In the genomic region with DNA sequence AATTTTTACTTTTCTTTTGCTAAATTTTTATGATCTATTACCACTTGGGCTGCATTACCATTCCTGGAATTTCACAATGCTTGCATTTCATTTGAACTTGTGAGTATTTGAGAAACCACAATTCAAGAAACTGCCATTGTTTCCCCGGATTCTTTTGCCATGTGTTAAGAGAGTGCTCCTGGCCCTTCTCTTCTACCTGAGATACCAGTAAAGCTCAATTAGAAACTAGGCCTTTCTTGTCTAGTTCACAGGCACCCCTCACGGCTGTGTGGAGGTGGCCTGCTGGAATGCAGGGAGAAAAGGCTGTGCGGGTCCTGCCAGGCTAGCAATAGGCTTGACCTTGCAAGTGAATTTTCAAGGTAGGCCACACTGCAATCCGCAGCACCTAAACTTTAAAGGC, we compare ENCODE assay signal across 10 cellular contexts. TPM values are rescaled to one million over a fixed set of nuclear protein-coding genes. Genes with fewer than 3 reads are reported as not detected.
A peak's percentile ranks its signal among the peaks of the same experiment; 100 is the strongest.
DNase-seq lines count a peak whose midpoint lies in the region; ATAC-seq and TF ChIP-seq lines count a peak whose summit lies in the region.
"Had no signal": no experiment of that assay in that cellular context is flagged by ENCODE, and none has a peak within 500 bp of the region (broad histone marks: within the 10 kb centered on the region; RNA-seq: fewer than 3 reads in every experiment).

No MANE protein-coding gene starts in this region.

- no peak overlapping the region for H3K27ac Mint-ChIP-seq in activated CD8-positive, alpha-beta T cell treated with anti-CD3 and anti-CD28 coated beads, Interleukin-2, amount 10 ng/mL, durations not matched to agents 7 days and 5 days
- H3K27ac Mint-ChIP-seq: activated CD4-positive, alpha-beta T cell treated with anti-CD3 and anti-CD28 coated beads, Interleukin-2, amount 10 ng/mL, durations not matched to agents 24 days and 14 days; activated naive CD8-positive, alpha-beta T cell treated with anti-CD3 and anti-CD28 coated beads, Interleukin-2, amount 50 U/mL, for 24 hours had no signal

- H3K9me3 ChIP-seq in upper lobe of left lung = no peaks in the 10 kb centered on the region

- no peaks in the 10 kb centered on the region for H3K36me3 ChIP-seq in upper lobe of left lung

- no peak for TF ChIP-seq POLR2A in upper lobe of left lung (IDR thresholded peaks at IDR 0.05)

- H3K27me3 ChIP-seq in upper lobe of left lung = no peaks in the 10 kb centered on the region

- H3K4me3 Mint-ChIP-seq in activated CD8-positive, alpha-beta T cell treated with anti-CD3 and anti-CD28 coated beads, Interleukin-2, amount 10 ng/mL, durations not matched to agents 7 days and 5 days = no peak overlapping the region
- H3K4me3 Mint-ChIP-seq: activated CD4-positive, alpha-beta T cell treated with anti-CD3 and anti-CD28 coated beads, Interleukin-2, amount 10 ng/mL, durations not matched to agents 24 days and 14 days; activated naive CD8-positive, alpha-beta T cell treated with anti-CD3 and anti-CD28 coated beads, Interleukin-2, amount 50 U/mL, for 24 hours had no signal

- DNase-seq in NCI-H226 (peak; percentile 12), dedifferentiated amniotic fluid mesenchymal stem cell (ENCODE audit: extremely low spot score) (peak; percentile 55), kidney glomerular epithelial cell (lab: John Stamatoyannopoulos, UW) (peak; percentile 37), upper lobe of left lung (no peak), NCI-H1694 treated with DMSO at 0.1 percent for 48 hours (lab: John Stamatoyannopoulos, UW) (no peak)
- no peak for DNase-seq in activated CD8-positive, alpha-beta T cell treated with anti-CD3 and anti-CD28 coated beads, Interleukin-2, amount 10 ng/mL, durations not matched to agents 7 days and 5 days
- DNase-seq: activated CD4-positive, alpha-beta T cell treated with anti-CD3 and anti-CD28 coated beads, Interleukin-2, amount 10 ng/mL, durations not matched to agents 24 days and 14 days; activated naive CD8-positive, alpha-beta T cell treated with anti-CD3 and anti-CD28 coated beads, Interleukin-2, amount 50 U/mL, for 24 hours had no signal

- no peak for TF ChIP-seq CTCF in upper lobe of left lung (IDR thresholded peaks at IDR 0.05)

- H3K27me3 Mint-ChIP-seq in activated CD8-positive, alpha-beta T cell treated with anti-CD3 and anti-CD28 coated beads, Interleukin-2, amount 10 ng/mL, durations not matched to agents 7 days and 5 days (ENCODE audit: low read depth) = no peaks in the 10 kb centered on the region
- H3K27me3 Mint-ChIP-seq: activated naive CD8-positive, alpha-beta T cell treated with anti-CD3 and anti-CD28 coated beads, Interleukin-2, amount 50 U/mL, for 24 hours had no signal

- TF ChIP-seq EP300 in upper lobe of left lung (IDR thresholded peaks at IDR 0.05) = no peak

- ATAC-seq in upper lobe of left lung (ENCODE audit: low FRiP score in 2 of 2) = no peak
- ATAC-seq in GM18498 (IDR thresholded peaks at IDR 0.05; ENCODE audit: unreplicated experiment) = no peak
- no peak for ATAC-seq in activated CD8-positive, alpha-beta T cell treated with anti-CD3 and anti-CD28 coated beads, Interleukin-2, amount 10 ng/mL, durations not matched to agents 7 days and 5 days
- ATAC-seq: activated naive CD8-positive, alpha-beta T cell treated with anti-CD3 and anti-CD28 coated beads, Interleukin-2, amount 50 U/mL, for 24 hours had no signal

- no peaks in the 10 kb centered on the region for H3K36me3 Mint-ChIP-seq in activated CD8-positive, alpha-beta T cell treated with anti-CD3 and anti-CD28 coated beads, Interleukin-2, amount 10 ng/mL, durations not matched to agents 7 days and 5 days (ENCODE audit: low read depth)

- 64 to 73% methylated on average over 4 of the region's 4 CpGs for WGBS in upper lobe of left lung, 2 donors

- H3K4me1 ChIP-seq in upper lobe of left lung = peaks cover 20 to 50% (median 34%) of the 10 kb centered on the region in 4 donors
- H3K4me1 ChIP-seq: parathyroid adenoma had no signal

- POLR2A ChIA-PET in activated CD8-positive, alpha-beta T cell treated with anti-CD3 and anti-CD28 coated beads, Interleukin-2, amount 10 ng/mL, durations not matched to agents 7 days and 5 days (lab: Charles Lee) = no interaction called here

- peak overlapping the region; percentile 10 to 55 (median 24) for H3K27ac ChIP-seq in upper lobe of left lung
- H3K27ac ChIP-seq: parathyroid adenoma had no signal

- no peaks in the 10 kb centered on the region for H3K4me1 Mint-ChIP-seq in activated CD8-positive, alpha-beta T cell treated with anti-CD3 and anti-CD28 coated beads, Interleukin-2, amount 10 ng/mL, durations not matched to agents 7 days and 5 days (ENCODE audit: low read depth)

- H3K9me3 Mint-ChIP-seq in activated CD8-positive, alpha-beta T cell treated with anti-CD3 and anti-CD28 coated beads, Interleukin-2, amount 10 ng/mL, durations not matched to agents 7 days and 5 days (ENCODE audit: insufficient read depth) = no peaks in the 10 kb centered on the region
- H3K9me3 Mint-ChIP-seq: activated CD4-positive, alpha-beta T cell treated with anti-CD3 and anti-CD28 coated beads, Interleukin-2, amount 10 ng/mL, durations not matched to agents 24 days and 14 days; activated naive CD8-positive, alpha-beta T cell treated with anti-CD3 and anti-CD28 coated beads, Interleukin-2, amount 50 U/mL, for 24 hours had no signal

- CTCF ChIA-PET in activated CD8-positive, alpha-beta T cell treated with anti-CD3 and anti-CD28 coated beads, Interleukin-2, amount 10 ng/mL, durations not matched to agents 7 days and 5 days (lab: Charles Lee) = no interaction called here

- H3K4me3 ChIP-seq in upper lobe of left lung = no peak overlapping the region

RNA-seq across cellular contexts. Expression of gene ZEB2, which starts 40.8 kb away (rescaled TPM):
- total RNA-seq in upper lobe of left lung = 100 to 1,000 TPM; 104 to 237 (median 148) TPM
- total RNA-seq in activated CD8-positive, alpha-beta T cell treated with anti-CD3 and anti-CD28 coated beads, Interleukin-2, amount 10 ng/mL, durations not matched to agents 7 days and 5 days = 1 to 10 TPM; 4.0 to 5.7 TPM

Comparison
In these comparisons a context has a peak if more than half of its experiments do, and no peak if none do; other contexts are left out.
1. DNase-seq: peak in NCI-H226 (single experiment), dedifferentiated amniotic fluid mesenchymal stem cell (single experiment) and kidney glomerular epithelial cell (single experiment); none in upper lobe of left lung (0 of 2), NCI-H1694 treated with DMSO at 0.1 percent for 48 hours (single experiment) and activated CD8-positive, alpha-beta T cell treated with anti-CD3 and anti-CD28 coated beads, Interleukin-2, amount 10 ng/mL, durations not matched to agents 7 days and 5 days (single experiment).
2. RNA of gene ZEB2, which starts 40.8 kb away (total RNA-seq): 104 to 237 TPM in upper lobe of left lung; 4.0 to 5.7 TPM in activated CD8-positive, alpha-beta T cell treated with anti-CD3 and anti-CD28 coated beads, Interleukin-2, amount 10 ng/mL, durations not matched to agents 7 days and 5 days; every median in the first group is over 10 times any median in the second.